ENCODE assay signal across 1 cellular context in genomic region chr15:83498801-83499200, GRCh38.
TF ChIP-seq lines count a peak whose summit lies in the region.

No MANE protein-coding gene starts in this region.

TF ChIP-seq in H1, 55 proteins besides CTCF, POLR2A, EP300 and RAD21:
- TF ChIP-seq NANOG (IDR thresholded peaks at IDR 0.05; ENCODE audit: insufficient read depth, low read depth, low read length, poor library complexity, severe bottlenecking) (peak; percentile 35), SP2 (IDR thresholded peaks at IDR 0.05; ENCODE audit: low read length) (no peak), POU5F1 (IDR thresholded peaks at IDR 0.05; ENCODE audit: low read depth, low read length) (0 out of 2 replicates have a peak, but pooled peaks have one; percentile 12), JUND (IDR thresholded peaks at IDR 0.05; ENCODE audit: low read length) (peak; percentile 92), ASH2L (IDR thresholded peaks at IDR 0.05; ENCODE audit: low read length) (peak; percentile 63), TEAD4 (IDR thresholded peaks at IDR 0.05; ENCODE audit: low read depth, low read length) (peak; percentile 90), EGR1 (IDR thresholded peaks at IDR 0.05; ENCODE audit: borderline replicate concordance, low read depth, low read length) (no peak), HDAC6 (IDR thresholded peaks at IDR 0.05; ENCODE audit: low read depth, low read length) (no peak), SIRT6 (IDR thresholded peaks at IDR 0.05; ENCODE audit: low read length) (no peak), GTF2F1 (IDR thresholded peaks at IDR 0.05; ENCODE audit: borderline replicate concordance, low read depth, low read length) (no peak), CBX5 (IDR thresholded peaks at IDR 0.05; ENCODE audit: low read depth, low read length) (no peak), KDM5A (IDR thresholded peaks at IDR 0.05; ENCODE audit: low read length) (no peak), TCF12 (IDR thresholded peaks at IDR 0.05; ENCODE audit: low read depth, low read length) (0 out of 2 replicates have a peak, but pooled peaks have one; percentile 62), BCL11A (IDR thresholded peaks at IDR 0.05; ENCODE audit: low read depth in 2 of 2, low read length in 2 of 2) (peak in 1 of 2 experiments; percentile 44), CTBP2 (IDR thresholded peaks at IDR 0.05; ENCODE audit: borderline replicate concordance, insufficient read depth, insufficient read length, low read length) (no peak), CHD2 (IDR thresholded peaks at IDR 0.05; ENCODE audit: low read length) (0 out of 2 replicates have a peak, but pooled peaks have one; percentile 29), SP1 (IDR thresholded peaks at IDR 0.05; ENCODE audit: low read depth, low read length) (peak; percentile 91), TBP (IDR thresholded peaks at IDR 0.05; ENCODE audit: low read depth, low read length) (no peak), ATF2 (IDR thresholded peaks at IDR 0.05; ENCODE audit: low read length) (peak; percentile 91), ZNF274 (IDR thresholded peaks at IDR 0.05; ENCODE audit: borderline replicate concordance, extremely low read depth, low read length) (no peak), POLR2AphosphoS5 (IDR thresholded peaks at IDR 0.05; ENCODE audit: low read depth, low read length) (no peak), E2F6 (IDR thresholded peaks at IDR 0.05) (no peak), HDAC2 (IDR thresholded peaks at IDR 0.05; ENCODE audit: borderline replicate concordance in 1 of 2, low read depth in 2 of 2, low read length in 2 of 2) (0 out of 4 replicates have a peak, but pooled peaks of 1 of the 2 experiments have one; percentile 59), SAP30 (IDR thresholded peaks at IDR 0.05; ENCODE audit: insufficient read depth, insufficient replicate concordance, low read length) (no peak), JUN (IDR thresholded peaks at IDR 0.05; ENCODE audit: low read depth, low read length) (peak; percentile 96)
- TF ChIP-seq, protein P1, sequence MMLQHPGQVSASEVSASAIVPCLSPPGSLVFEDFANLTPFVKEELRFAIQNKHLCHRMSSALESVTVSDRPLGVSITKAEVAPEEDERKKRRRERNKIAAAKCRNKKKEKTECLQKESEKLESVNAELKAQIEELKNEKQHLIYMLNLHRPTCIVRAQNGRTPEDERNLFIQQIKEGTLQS (IDR thresholded peaks at IDR 0.05; ENCODE audit: insufficient read depth, low read depth, low read length), result no peak
- TF ChIP-seq, protein P2, sequence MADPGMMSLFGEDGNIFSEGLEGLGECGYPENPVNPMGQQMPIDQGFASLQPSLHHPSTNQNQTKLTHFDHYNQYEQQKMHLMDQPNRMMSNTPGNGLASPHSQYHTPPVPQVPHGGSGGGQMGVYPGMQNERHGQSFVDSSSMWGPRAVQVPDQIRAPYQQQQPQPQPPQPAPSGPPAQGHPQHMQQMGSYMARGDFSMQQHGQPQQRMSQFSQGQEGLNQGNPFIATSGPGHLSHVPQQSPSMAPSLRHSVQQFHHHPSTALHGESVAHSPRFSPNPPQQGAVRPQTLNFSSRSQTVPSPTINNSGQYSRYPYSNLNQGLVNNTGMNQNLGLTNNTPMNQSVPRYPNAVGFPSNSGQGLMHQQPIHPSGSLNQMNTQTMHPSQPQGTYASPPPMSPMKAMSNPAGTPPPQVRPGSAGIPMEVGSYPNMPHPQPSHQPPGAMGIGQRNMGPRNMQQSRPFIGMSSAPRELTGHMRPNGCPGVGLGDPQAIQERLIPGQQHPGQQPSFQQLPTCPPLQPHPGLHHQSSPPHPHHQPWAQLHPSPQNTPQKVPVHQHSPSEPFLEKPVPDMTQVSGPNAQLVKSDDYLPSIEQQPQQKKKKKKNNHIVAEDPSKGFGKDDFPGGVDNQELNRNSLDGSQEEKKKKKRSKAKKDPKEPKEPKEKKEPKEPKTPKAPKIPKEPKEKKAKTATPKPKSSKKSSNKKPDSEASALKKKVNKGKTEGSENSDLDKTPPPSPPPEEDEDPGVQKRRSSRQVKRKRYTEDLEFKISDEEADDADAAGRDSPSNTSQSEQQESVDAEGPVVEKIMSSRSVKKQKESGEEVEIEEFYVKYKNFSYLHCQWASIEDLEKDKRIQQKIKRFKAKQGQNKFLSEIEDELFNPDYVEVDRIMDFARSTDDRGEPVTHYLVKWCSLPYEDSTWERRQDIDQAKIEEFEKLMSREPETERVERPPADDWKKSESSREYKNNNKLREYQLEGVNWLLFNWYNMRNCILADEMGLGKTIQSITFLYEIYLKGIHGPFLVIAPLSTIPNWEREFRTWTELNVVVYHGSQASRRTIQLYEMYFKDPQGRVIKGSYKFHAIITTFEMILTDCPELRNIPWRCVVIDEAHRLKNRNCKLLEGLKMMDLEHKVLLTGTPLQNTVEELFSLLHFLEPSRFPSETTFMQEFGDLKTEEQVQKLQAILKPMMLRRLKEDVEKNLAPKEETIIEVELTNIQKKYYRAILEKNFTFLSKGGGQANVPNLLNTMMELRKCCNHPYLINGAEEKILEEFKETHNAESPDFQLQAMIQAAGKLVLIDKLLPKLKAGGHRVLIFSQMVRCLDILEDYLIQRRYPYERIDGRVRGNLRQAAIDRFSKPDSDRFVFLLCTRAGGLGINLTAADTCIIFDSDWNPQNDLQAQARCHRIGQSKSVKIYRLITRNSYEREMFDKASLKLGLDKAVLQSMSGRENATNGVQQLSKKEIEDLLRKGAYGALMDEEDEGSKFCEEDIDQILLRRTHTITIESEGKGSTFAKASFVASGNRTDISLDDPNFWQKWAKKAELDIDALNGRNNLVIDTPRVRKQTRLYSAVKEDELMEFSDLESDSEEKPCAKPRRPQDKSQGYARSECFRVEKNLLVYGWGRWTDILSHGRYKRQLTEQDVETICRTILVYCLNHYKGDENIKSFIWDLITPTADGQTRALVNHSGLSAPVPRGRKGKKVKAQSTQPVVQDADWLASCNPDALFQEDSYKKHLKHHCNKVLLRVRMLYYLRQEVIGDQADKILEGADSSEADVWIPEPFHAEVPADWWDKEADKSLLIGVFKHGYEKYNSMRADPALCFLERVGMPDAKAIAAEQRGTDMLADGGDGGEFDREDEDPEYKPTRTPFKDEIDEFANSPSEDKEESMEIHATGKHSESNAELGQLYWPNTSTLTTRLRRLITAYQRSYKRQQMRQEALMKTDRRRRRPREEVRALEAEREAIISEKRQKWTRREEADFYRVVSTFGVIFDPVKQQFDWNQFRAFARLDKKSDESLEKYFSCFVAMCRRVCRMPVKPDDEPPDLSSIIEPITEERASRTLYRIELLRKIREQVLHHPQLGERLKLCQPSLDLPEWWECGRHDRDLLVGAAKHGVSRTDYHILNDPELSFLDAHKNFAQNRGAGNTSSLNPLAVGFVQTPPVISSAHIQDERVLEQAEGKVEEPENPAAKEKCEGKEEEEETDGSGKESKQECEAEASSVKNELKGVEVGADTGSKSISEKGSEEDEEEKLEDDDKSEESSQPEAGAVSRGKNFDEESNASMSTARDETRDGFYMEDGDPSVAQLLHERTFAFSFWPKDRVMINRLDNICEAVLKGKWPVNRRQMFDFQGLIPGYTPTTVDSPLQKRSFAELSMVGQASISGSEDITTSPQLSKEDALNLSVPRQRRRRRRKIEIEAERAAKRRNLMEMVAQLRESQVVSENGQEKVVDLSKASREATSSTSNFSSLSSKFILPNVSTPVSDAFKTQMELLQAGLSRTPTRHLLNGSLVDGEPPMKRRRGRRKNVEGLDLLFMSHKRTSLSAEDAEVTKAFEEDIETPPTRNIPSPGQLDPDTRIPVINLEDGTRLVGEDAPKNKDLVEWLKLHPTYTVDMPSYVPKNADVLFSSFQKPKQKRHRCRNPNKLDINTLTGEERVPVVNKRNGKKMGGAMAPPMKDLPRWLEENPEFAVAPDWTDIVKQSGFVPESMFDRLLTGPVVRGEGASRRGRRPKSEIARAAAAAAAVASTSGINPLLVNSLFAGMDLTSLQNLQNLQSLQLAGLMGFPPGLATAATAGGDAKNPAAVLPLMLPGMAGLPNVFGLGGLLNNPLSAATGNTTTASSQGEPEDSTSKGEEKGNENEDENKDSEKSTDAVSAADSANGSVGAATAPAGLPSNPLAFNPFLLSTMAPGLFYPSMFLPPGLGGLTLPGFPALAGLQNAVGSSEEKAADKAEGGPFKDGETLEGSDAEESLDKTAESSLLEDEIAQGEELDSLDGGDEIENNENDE (IDR thresholded peaks at IDR 0.05; ENCODE audit: insufficient replicate concordance, low read length), result no peak
